8 cellular contexts compared by ENCODE assay signal in genomic region chr2:26300234-26300641, GRCh38. TPM values are rescaled to one million over a fixed set of nuclear protein-coding genes. Genes with fewer than 3 reads are reported as not detected.
DNase-seq lines count a peak whose midpoint lies in the region; ATAC-seq and TF ChIP-seq lines count a peak whose summit lies in the region.

No MANE protein-coding gene starts in this region.

- H3K9me3 Mint-ChIP-seq in activated T-cell treated with anti-CD3 and anti-CD28 coated beads, Interleukin-2, amount 50 U/mL, for 24 hours = no peaks in the 10 kb centered on the region

- peak overlapping the region; percentile 58 for H3K9ac ChIP-seq in mucosa of stomach (ENCODE audit: low read length)

- H3K4me3 ChIP-seq in dorsolateral prefrontal cortex (peak overlapping the region in 50 of 59 donors; percentile 29 to 76 (median 62)), mucosa of stomach (ENCODE audit: low read length) (peak overlapping the region; percentile 9), upper lobe of left lung (peak overlapping the region in 3 of 4 donors; percentile 53 to 67 (median 53))

- H3K36me3 Mint-ChIP-seq in activated T-cell treated with anti-CD3 and anti-CD28 coated beads, Interleukin-2, amount 50 U/mL, for 24 hours (ENCODE audit: low read depth) = no peaks in the 10 kb centered on the region

- no peak overlapping the region for H3K4me3 Mint-ChIP-seq in activated T-cell treated with anti-CD3 and anti-CD28 coated beads, Interleukin-2, amount 50 U/mL, for 24 hours

- H3K27ac ChIP-seq in dorsolateral prefrontal cortex (peak overlapping the region in 15 of 59 donors; percentile 4 to 75 (median 49)), upper lobe of left lung (peak overlapping the region; percentile 79 to 88 (median 82))

- H3K9me3 ChIP-seq in mucosa of stomach (ENCODE audit: control insufficient read depth, low read length) (no peaks in the 10 kb centered on the region), upper lobe of left lung (no peaks in the 10 kb centered on the region)

- TF ChIP-seq POLR2A in upper lobe of left lung (IDR thresholded peaks at IDR 0.05) = no peak

- no peak for TF ChIP-seq CTCF in dorsolateral prefrontal cortex (IDR thresholded peaks at IDR 0.05 in 54 of 56, conservative IDR thresholded peaks at IDR 0.05 in 2 of 56; ENCODE audit: low read depth in 1 of 56, partially characterized antibody in 56 of 56)
- no peak for TF ChIP-seq CTCF in upper lobe of left lung (IDR thresholded peaks at IDR 0.05)

- ATAC-seq in upper lobe of left lung (ENCODE audit: low FRiP score in 2 of 2) (peak in 1 of 2 donors; percentile 40), GM19452 (IDR thresholded peaks at IDR 0.05; ENCODE audit: unreplicated experiment) (no peak), GM19397 (IDR thresholded peaks at IDR 0.05; ENCODE audit: unreplicated experiment) (no peak)

- H3K27me3 ChIP-seq in dorsolateral prefrontal cortex (no peaks in the 10 kb centered on the region), mucosa of stomach (ENCODE audit: control insufficient read depth, insufficient read depth, low read length) (no peaks in the 10 kb centered on the region), upper lobe of left lung (no peaks in the 10 kb centered on the region)

- no peaks in the 10 kb centered on the region for H3K27me3 Mint-ChIP-seq in activated T-cell treated with anti-CD3 and anti-CD28 coated beads, Interleukin-2, amount 50 U/mL, for 24 hours

- no peak for TF ChIP-seq EP300 in upper lobe of left lung (IDR thresholded peaks at IDR 0.05)

- H3K36me3 ChIP-seq in mucosa of stomach (ENCODE audit: control insufficient read depth, insufficient read depth, low read length) (no peaks in the 10 kb centered on the region), upper lobe of left lung (no peaks in the 10 kb centered on the region)

- intact Hi-C loops in dorsolateral prefrontal cortex (cut with DNase I) = no loop called here

- no peaks in the 10 kb centered on the region for H3K4me1 Mint-ChIP-seq in activated T-cell treated with anti-CD3 and anti-CD28 coated beads, Interleukin-2, amount 50 U/mL, for 24 hours (ENCODE audit: low read depth)

- no peak overlapping the region for H3K27ac Mint-ChIP-seq in activated T-cell treated with anti-CD3 and anti-CD28 coated beads, Interleukin-2, amount 50 U/mL, for 24 hours

- peaks cover 23% of the 10 kb centered on the region for H3K4me1 ChIP-seq in mucosa of stomach (ENCODE audit: control insufficient read depth, insufficient read depth, low read length)
- H3K4me1 ChIP-seq in upper lobe of left lung = peaks cover 4 to 19% (median 16%) of the 10 kb centered on the region in 4 donors

- WGBS in upper lobe of left lung, 2 donors = 9 to 12% methylated on average over 12 of the region's 12 CpGs

- DNase-seq in activated T-cell treated with anti-CD3 and anti-CD28 coated beads, Interleukin-2, amount 50 U/mL, for 24 hours = peak; percentile 38
- no peak for DNase-seq in activated T-cell treated with anti-CD3 and anti-CD28 coated beads, Interleukin-2, amount 50 U/mL, for 1 hour
- DNase-seq in dorsolateral prefrontal cortex (no peak), upper lobe of left lung (no peak), SIG-M5 treated with dmso at 0.1 percent for 504 hours (lab: John Stamatoyannopoulos, UW; ENCODE audit: unreplicated experiment) (no peak)

RNA-seq across cellular contexts. Expression of gene SELENOI, which starts 45.7 kb away (rescaled TPM):
- 10 to 100 TPM; 25.9 to 83.9 (median 61.6) TPM for total RNA-seq in dorsolateral prefrontal cortex
- total RNA-seq in upper lobe of left lung = 10 to 100 TPM in 5 of 6 donors, 1 to 10 TPM in 1; 6.8 to 21.6 (median 17.2) TPM

RNA-seq across cellular contexts. Expression of gene ADGRF3, which starts 46.4 kb away (rescaled TPM):
- total RNA-seq in dorsolateral prefrontal cortex (1 to 10 TPM in 64 of 120 experiments, under 1 TPM in 56; 0.23 to 4.6 (median 1.0) TPM), upper lobe of left lung (1 to 10 TPM in 1 of 6 donors, under 1 TPM in 4, not detected in 1; 0.15 to 2.1 (median 0.30) TPM)

RNA-seq across cellular contexts. Expression of gene HADHB, which starts 55.5 kb away (rescaled TPM):
- total RNA-seq in dorsolateral prefrontal cortex = 100 to 1,000 TPM in 98 of 120 experiments, 10 to 100 TPM in 22; 74.8 to 225 (median 119) TPM
- 100 to 1,000 TPM in 2 of 6 donors, 10 to 100 TPM in 4; 67.1 to 124 (median 91.2) TPM for total RNA-seq in upper lobe of left lung

RNA-seq across cellular contexts. Expression of gene HADHA, which starts 55.8 kb away (rescaled TPM):
- 100 to 1,000 TPM in 4 of 120 experiments, 10 to 100 TPM in 116; 61.1 to 107 (median 75.0) TPM for total RNA-seq in dorsolateral prefrontal cortex
- 100 to 1,000 TPM in 4 of 6 donors, 10 to 100 TPM in 2; 61.8 to 120 (median 110) TPM for total RNA-seq in upper lobe of left lung

Comparison
In these comparisons a context has a peak if more than half of its experiments do, and no peak if none do; other contexts are left out.
1. H3K4me3 ChIP-seq: peak in every context shown above with its lines; median percentile 62 in dorsolateral prefrontal cortex; 53 in upper lobe of left lung; 9 in mucosa of stomach.